In genomic region chr6:159074120-159074684, GRCh38 we compare ENCODE assay signal across 8 cellular contexts. TPM values are rescaled to one million over a fixed set of nuclear protein-coding genes. Genes with fewer than 3 reads are reported as not detected.
DNase-seq lines count a peak whose midpoint lies in the region; ATAC-seq and TF ChIP-seq lines count a peak whose summit lies in the region.

No MANE protein-coding gene starts in this region.

- no peak for TF ChIP-seq CTCF in adrenal gland (IDR thresholded peaks at IDR 0.05)

- H3K9me3 ChIP-seq in HUES64 (ENCODE audit: insufficient read depth, low read depth, low read length) (no peaks in the 10 kb centered on the region), adrenal gland (replicated peaks in 1 of 3) (no peaks in the 10 kb centered on the region), iPS-18a (ENCODE audit: control insufficient read depth, low read depth, low read length) (no peaks in the 10 kb centered on the region)

- H3K4me3 ChIP-seq in HUES64 (ENCODE audit: low read length) (peak overlapping the region; percentile 46), adrenal gland (peak overlapping the region in 1 of 4 donors; percentile 54), iPS-18a (ENCODE audit: low read length) (peak overlapping the region; percentile 81)

- TF ChIP-seq POLR2A in adrenal gland (IDR thresholded peaks at IDR 0.05): peak in 1 of 2 donors; percentile 44

- peaks cover 7% of the 10 kb centered on the region for H3K27me3 ChIP-seq in HUES64 (ENCODE audit: insufficient read depth, low read length)
- H3K27me3 ChIP-seq in adrenal gland: no peaks in the 10 kb centered on the region
- H3K27me3 ChIP-seq in iPS-18a (ENCODE audit: control insufficient read depth, insufficient read depth, low read length): peaks cover 11% of the 10 kb centered on the region

- WGBS in HUES64: 51% methylated on average over 3 of the region's 3 CpGs
- WGBS in adrenal gland, 4 donors: 10 to 63% (median 20%) methylated on average over 1 to 3 of the region's 3 CpGs

- peaks cover 5% of the 10 kb centered on the region; the same call in 1 of the 2 replicates for H3K4me1 ChIP-seq in HUES64 (ENCODE audit: insufficient read depth, low read length)
- peaks cover 0 to 15% of the 10 kb centered on the region in 2 donors for H3K4me1 ChIP-seq in adrenal gland (replicated peaks in 1 of 2)
- H3K4me1 ChIP-seq in iPS-18a (ENCODE audit: control insufficient read depth, low read depth, low read length): peaks cover 12% of the 10 kb centered on the region

- ATAC-seq in HG03135 (IDR thresholded peaks at IDR 0.05; ENCODE audit: unreplicated experiment) (no peak), HG02973 (IDR thresholded peaks at IDR 0.05; ENCODE audit: unreplicated experiment) (no peak), GM18519 (IDR thresholded peaks at IDR 0.05; ENCODE audit: low FRiP score, unreplicated experiment) (no peak)

- DNase-seq in C1 segment of cervical spinal cord (lab: John Stamatoyannopoulos, UW) (peak in 12 of 14 donors; percentile 11 to 77 (median 50)), adrenal gland (peak; percentile 50 to 78 (median 68)), SIG-M5 treated with dmso at 0.1 percent for 504 hours (lab: John Stamatoyannopoulos, UW; ENCODE audit: unreplicated experiment) (no peak)

- H3K36me3 ChIP-seq in HUES64 (ENCODE audit: insufficient read depth, low read length): no peaks in the 10 kb centered on the region
- H3K36me3 ChIP-seq in adrenal gland (replicated peaks in 1 of 2): no peaks in the 10 kb centered on the region
- no peaks in the 10 kb centered on the region for H3K36me3 ChIP-seq in iPS-18a (ENCODE audit: control insufficient read depth, low read depth, low read length)

- H3K9ac ChIP-seq in HUES64 (ENCODE audit: low read depth, low read length) (no peak overlapping the region), iPS-18a (ENCODE audit: low read length) (peak overlapping the region; percentile 63)

- intact Hi-C loops in adrenal gland (cut with DNase I): no loop called here

- H3K27ac ChIP-seq in HUES64 (ENCODE audit: low read depth, low read length) (no peak overlapping the region), adrenal gland (peak overlapping the region in 4 of 5 donors; percentile 5 to 78 (median 60)), iPS-18a (ENCODE audit: low read length) (no peak overlapping the region)

RNA-seq across cellular contexts. Expression of gene TAGAP, which starts 29.4 kb away (rescaled TPM):
- polyA plus RNA-seq in HUES64 (2013, experiment 1 of 2): not detected
- polyA plus RNA-seq in HUES64 (2013, experiment 2 of 2): not detected
- total RNA-seq in adrenal gland: 1 to 10 TPM; 2.2 to 7.3 (median 4.0) TPM
- 1 to 10 TPM; 1.0 to 1.4 (median 1.3) TPM for polyA plus RNA-seq in adrenal gland

Comparison
In these comparisons a context has a peak if more than half of its experiments do, and no peak if none do; other contexts are left out.
1. H3K27ac ChIP-seq: peak in adrenal gland (4 of 5); none in HUES64 (single experiment) and iPS-18a (single experiment).